ENCODE assay signal across 1 cellular context in genomic region chr5:83474170-83474796, GRCh38.
TF ChIP-seq lines count a peak whose summit lies in the region.

No MANE protein-coding gene starts in this region.

TF ChIP-seq in K562, 482 proteins besides CTCF, POLR2A, EP300 and RAD21 (continued from another document and continues in another):
- TF ChIP-seq NR3C1 (CRISPR knock-in tag; IDR thresholded peaks at IDR 0.05) (no peak), DLX4 (CRISPR knock-in tag; IDR thresholded peaks at IDR 0.05) (no peak), ZEB2 (IDR thresholded peaks at IDR 0.05) (no peak), U2AF1 (optimal IDR thresholded peaks at IDR 0.05; ENCODE audit: low read depth, low read length) (no peak), RERE (CRISPR knock-in tag; IDR thresholded peaks at IDR 0.05; ENCODE audit: borderline replicate concordance) (no peak), ZNF583 (CRISPR knock-in tag; IDR thresholded peaks at IDR 0.05) (no peak), ZNF551 (CRISPR knock-in tag; IDR thresholded peaks at IDR 0.05) (no peak), CXXC5 (CRISPR knock-in tag; IDR thresholded peaks at IDR 0.05) (peak; percentile 61), RBM15 (IDR thresholded peaks at IDR 0.05; ENCODE audit: insufficient read depth, low read length) (no peak), CREB3 (tag; conservative IDR thresholded peaks at IDR 0.05; ENCODE audit: low read depth) (no peak), SRSF3 (IDR thresholded peaks at IDR 0.05; ENCODE audit: insufficient read depth, low read length) (no peak), MAFF (IDR thresholded peaks at IDR 0.05; ENCODE audit: low read length) (no peak), MITF (IDR thresholded peaks at IDR 0.05) (no peak), ELF1 (tag; IDR thresholded peaks at IDR 0.05) (peak; percentile 32; the same call in 1 of the 2 replicates), GABPB2 (CRISPR knock-in tag; conservative IDR thresholded peaks at IDR 0.05) (no peak), ILK (tag; IDR thresholded peaks at IDR 0.05; ENCODE audit: borderline replicate concordance, low read depth) (no peak), CBX3 (IDR thresholded peaks at IDR 0.05; ENCODE audit: borderline replicate concordance in 1 of 2, low read length in 2 of 2) (no peak), ARID3A (IDR thresholded peaks at IDR 0.05; ENCODE audit: borderline replicate concordance, low read depth, low read length) (no peak), ETV6 (IDR thresholded peaks at IDR 0.05; ENCODE audit: borderline replicate concordance in 1 of 2, low read depth in 2 of 2, low read length in 1 of 2) (no peak), ETV6 (CRISPR knock-in tag; IDR thresholded peaks at IDR 0.05; ENCODE audit: borderline replicate concordance) (no peak), HBP1 (CRISPR knock-in tag; IDR thresholded peaks at IDR 0.05) (no peak), UBTF (IDR thresholded peaks at IDR 0.05; ENCODE audit: borderline replicate concordance in 1 of 2, low read depth in 2 of 2, low read length in 2 of 2) (no peak), DPF2 (IDR thresholded peaks at IDR 0.05) (0 out of 2 replicates have a peak, but pooled peaks have one; percentile 32), ZNF212 (CRISPR knock-in tag; IDR thresholded peaks at IDR 0.05) (no peak), CCNT2 (IDR thresholded peaks at IDR 0.05; ENCODE audit: borderline replicate concordance, extremely low read depth, insufficient read length, low read depth, low read length) (peak; percentile 46), POU5F1 (IDR thresholded peaks at IDR 0.05; ENCODE audit: borderline replicate concordance, low read depth, low read length, partially characterized antibody) (no peak), TSHZ1 (CRISPR knock-in tag; IDR thresholded peaks at IDR 0.05) (no peak), ADNP (tag; IDR thresholded peaks at IDR 0.05) (no peak), NEUROD1 (IDR thresholded peaks at IDR 0.05; ENCODE audit: borderline replicate concordance, low read depth, low read length, partially characterized antibody) (no peak), SMARCA4 (IDR thresholded peaks at IDR 0.05) (no peak), SAFB2 (IDR thresholded peaks at IDR 0.05; ENCODE audit: borderline replicate concordance, low read depth, low read length, severe bottlenecking) (no peak), ZNF316 (IDR thresholded peaks at IDR 0.05) (no peak), MTF1 (CRISPR knock-in tag; IDR thresholded peaks at IDR 0.05; ENCODE audit: borderline replicate concordance) (no peak)
